In genomic region chr10:97371696-97372095, GRCh38 we compare ENCODE assay signal across 18 cellular contexts. TPM values are rescaled to one million over a fixed set of nuclear protein-coding genes. Genes with fewer than 3 reads are reported as not detected.
A peak's percentile ranks its signal among the peaks of the same experiment; 100 is the strongest.
DNase-seq lines count a peak whose midpoint lies in the region; ATAC-seq, FAIRE-seq and TF ChIP-seq lines count a peak whose summit lies in the region.
"Had no signal": no experiment of that assay in that cellular context is flagged by ENCODE, and none has a peak within 500 bp of the region (broad histone marks: within the 10 kb centered on the region; RNA-seq: fewer than 3 reads in every experiment).

No MANE protein-coding gene starts in this region.

- TF ChIP-seq RAD21 in A549 (conservative IDR thresholded peaks at IDR 0.05 in 1 of 2, IDR thresholded peaks at IDR 0.05 in 1 of 2), result no peak

- H3K27ac Mint-ChIP-seq in glutamatergic neuron (ENCODE audit: unreplicated experiment), result peak overlapping the region; percentile 100
- H3K27ac Mint-ChIP-seq: HFFc6 had no signal

- H3K4me1 ChIP-seq in A549 (no peaks in the 10 kb centered on the region), left lung (peaks cover 0 to 72% of the 10 kb centered on the region in 2 donors)

- FAIRE-seq in A549 (lab: Jason Lieb, UNC), result no peak
- FAIRE-seq: A204.1, RCC 7860 had no signal

- peak; percentile 3 to 4; a peak in 1 of 6 replicates for ATAC-seq in A549
- ATAC-seq in left lung, result no peak
- ATAC-seq: Right ventricle myocardium inferior had no signal

- POLR2A ChIA-PET in A549 (lab: Yijun Ruan, JAX), result no interaction called here

- peaks cover 15% of the 10 kb centered on the region for H3K4me1 Mint-ChIP-seq in glutamatergic neuron (ENCODE audit: low read depth, unreplicated experiment)

- H3K9me3 ChIP-seq in A549, result no peaks in the 10 kb centered on the region
- no peaks in the 10 kb centered on the region for H3K9me3 ChIP-seq in left lung

- TF ChIP-seq POLR2A in A549 (IDR thresholded peaks at IDR 0.05; ENCODE audit: low read length), result no peak

- H3K27me3 Mint-ChIP-seq in glutamatergic neuron (ENCODE audit: unreplicated experiment), result peaks cover 5% of the 10 kb centered on the region

- H3K9me3 Mint-ChIP-seq in glutamatergic neuron (ENCODE audit: unreplicated experiment), result peaks cover 15% of the 10 kb centered on the region
- H3K9me3 Mint-ChIP-seq: HFFc6 had no signal

- CTCF ChIA-PET in A549 (lab: Yijun Ruan, JAX), result interaction anchor here (1.8 to 2.0 kb wide), 2 partner anchors 12 to 93 kb away, joined by 6 to 9 read pairs; no protein-coding TSS in a partner anchor

- peaks cover 0 to 98% of the 10 kb centered on the region in 2 donors for H3K36me3 ChIP-seq in left lung

- TF ChIP-seq EP300 in A549 (IDR thresholded peaks at IDR 0.05), result no peak

- H3K4me2 ChIP-seq in A549, result no peak overlapping the region

- H3K27me3 ChIP-seq in left lung, result no peaks in the 10 kb centered on the region

- peak overlapping the region; percentile 68 for H3K4me3 Mint-ChIP-seq in glutamatergic neuron (ENCODE audit: unreplicated experiment)
- H3K4me3 Mint-ChIP-seq: HFFc6 had no signal

- H3K4me3 ChIP-seq in A549, result no peak overlapping the region
- no peak overlapping the region for H3K4me3 ChIP-seq in foreskin fibroblast (ENCODE audit: low read depth in 1 of 2, low read length in 2 of 2)
- H3K4me3 ChIP-seq in left lung, result no peak overlapping the region

- WGBS in A549 (ENCODE audit: missing lambda C conversion rate), result 98% methylated on average over 7 of the region's 7 CpGs

- intact Hi-C loops in left lung (cut with DNase I), result no loop called here

- DNase-seq in A549 (ENCODE audit: low read depth in 1 of 2, low spot score in 1 of 2), result no peak
- peak; percentile 53 for DNase-seq in D341Med (ENCODE audit: low spot score)
- DNase-seq in glutamatergic neuron, result peak; percentile 84
- DNase-seq in retina, result peak; percentile 31
- no peak for DNase-seq in foreskin fibroblast
- no peak for DNase-seq in left lung
- no peak for DNase-seq in GM10266 (ENCODE audit: extremely low spot score)
- DNase-seq: DND-41, H7, HFFc6, KG1, MV-4-11, NCI-H1436 treated with DMSO at 0.1 percent for 48 hours, NCI-H2029, NCI-H446 had no signal

- H3K27ac ChIP-seq in A549, result no peak overlapping the region
- H3K27ac ChIP-seq in left lung, result peak overlapping the region in 1 of 2 donors; percentile 88

- no peaks in the 10 kb centered on the region for H3K36me3 Mint-ChIP-seq in glutamatergic neuron (ENCODE audit: unreplicated experiment)

- TF ChIP-seq CTCF in A549 (IDR thresholded peaks at IDR 0.05) (no peak), glutamatergic neuron (IDR thresholded peaks at IDR 0.05; ENCODE audit: partially characterized antibody, unreplicated experiment) (no peak), foreskin fibroblast (IDR thresholded peaks at IDR 0.05; ENCODE audit: low read depth, low read length) (no peak), left lung (IDR thresholded peaks at IDR 0.05) (no peak), GM10266 (IDR thresholded peaks at IDR 0.05; ENCODE audit: control insufficient read depth, insufficient read depth, low read depth, missing control alignments) (no peak)

TF ChIP-seq in A549, 52 proteins besides CTCF, POLR2A, EP300 and RAD21:
- TF ChIP-seq CBX2 (IDR thresholded peaks at IDR 0.05; ENCODE audit: borderline replicate concordance, low read depth) (no peak), RCOR1 (IDR thresholded peaks at IDR 0.05; ENCODE audit: low read depth, low read length) (no peak), BHLHE40 (IDR thresholded peaks at IDR 0.05; ENCODE audit: low read depth, low read length) (no peak), HOXA7 (CRISPR knock-in tag; IDR thresholded peaks at IDR 0.05) (no peak), ZFP36 (IDR thresholded peaks at IDR 0.05; ENCODE audit: borderline replicate concordance, partially characterized antibody) (no peak), ZNF302 (CRISPR knock-in tag; IDR thresholded peaks at IDR 0.05) (no peak), CHD2 (IDR thresholded peaks at IDR 0.05; ENCODE audit: low read length, partially characterized antibody) (no peak), JUN (IDR thresholded peaks at IDR 0.05) (no peak), HOXB5 (CRISPR knock-in tag; IDR thresholded peaks at IDR 0.05) (no peak), MAFK (IDR thresholded peaks at IDR 0.05; ENCODE audit: partially characterized antibody) (no peak), RARB (CRISPR knock-in tag; IDR thresholded peaks at IDR 0.05) (no peak)

RNA-seq across cellular contexts. Expression of gene RRP12, which starts 29.4 kb away (rescaled TPM):
- polyA plus RNA-seq in A549 (2011; rRNA removed) (38.1 and 40.8 TPM in 2 replicates), A549 (2017; fragmentation: RNase III; extraction: RNeasy Plus Mini Kit Qiagen cat#74134 plus additional on column Dnase treatment) (37.0 to 43.9 TPM (median 37.9 TPM) in 3 replicates)
- 29.5 and 30.1 TPM in 2 replicates for polyA plus RNA-seq in A549 (2012; cell fraction: cytosol; rRNA removed)
- 110 and 127 TPM in 2 replicates for polyA plus RNA-seq in A549 (2012; cell fraction: nucleus; rRNA removed)
- 66.7 and 83.7 TPM in 2 replicates for polyA minus RNA-seq in A549 (2011; rRNA and poly(A)+ RNA removed)
- total RNA-seq in glutamatergic neuron (ENCODE audit: unreplicated experiment) (26.8 TPM), left lung (10 to 100 TPM; 21.2 to 40.4 TPM)

RNA-seq across cellular contexts. Expression of gene FRAT2, which starts 37.2 kb away (rescaled TPM):
- polyA plus RNA-seq in A549 (2011; rRNA removed) (4.1 and 4.4 TPM in 2 replicates), A549 (2017; fragmentation: RNase III; extraction: RNeasy Plus Mini Kit Qiagen cat#74134 plus additional on column Dnase treatment) (2.8 to 5.0 TPM (median 3.9 TPM) in 3 replicates)
- polyA plus RNA-seq in A549 (2012; cell fraction: cytosol; rRNA removed), result 5.6 and 7.8 TPM in 2 replicates
- 4.9 and 6.3 TPM in 2 replicates for polyA plus RNA-seq in A549 (2012; cell fraction: nucleus; rRNA removed)
- polyA minus RNA-seq in A549 (2011; rRNA and poly(A)+ RNA removed), result 3.3 and 3.6 TPM in 2 replicates
- total RNA-seq in glutamatergic neuron (ENCODE audit: unreplicated experiment) (15.9 TPM), left lung (10 to 100 TPM; 12.8 to 30.2 TPM)

RNA-seq across cellular contexts. Expression of gene FRAT1, which starts 52.6 kb away (rescaled TPM):
- polyA plus RNA-seq in A549 (2011; rRNA removed) (1.3 and 1.5 TPM in 2 replicates), A549 (2017; fragmentation: RNase III; extraction: RNeasy Plus Mini Kit Qiagen cat#74134 plus additional on column Dnase treatment) (1.2 to 2.3 TPM (median 2.0 TPM) in 3 replicates)
- polyA plus RNA-seq in A549 (2012; cell fraction: cytosol; rRNA removed), result 1.1 and 1.9 TPM in 2 replicates
- 1.5 and 2.2 TPM in 2 replicates for polyA plus RNA-seq in A549 (2012; cell fraction: nucleus; rRNA removed)
- polyA minus RNA-seq in A549 (2011; rRNA and poly(A)+ RNA removed), result 1.8 and 2.7 TPM in 2 replicates
- total RNA-seq in glutamatergic neuron (ENCODE audit: unreplicated experiment) (10.0 TPM), left lung (10 to 100 TPM in 1 of 2 donors, 1 to 10 TPM in 1; 5.2 to 10.8 TPM)

RNA-seq across cellular contexts. Expression of gene PGAM1, which starts 54.3 kb away (rescaled TPM):
- polyA plus RNA-seq in A549 (2011; rRNA removed), result 459 and 516 TPM in 2 replicates
- polyA plus RNA-seq in A549 (2012; cell fraction: cytosol; rRNA removed), result 497 and 598 TPM in 2 replicates
- 365 and 373 TPM in 2 replicates for polyA plus RNA-seq in A549 (2012; cell fraction: nucleus; rRNA removed)
- 516 to 557 TPM (median 525 TPM) in 3 replicates for polyA plus RNA-seq in A549 (2017; fragmentation: RNase III; extraction: RNeasy Plus Mini Kit Qiagen cat#74134 plus additional on column Dnase treatment)
- 361 and 374 TPM in 2 replicates for polyA minus RNA-seq in A549 (2011; rRNA and poly(A)+ RNA removed)
- total RNA-seq in glutamatergic neuron (ENCODE audit: unreplicated experiment), result 374 TPM
- total RNA-seq in left lung, result 100 to 1,000 TPM; 209 to 236 TPM

Comparison
In these comparisons a context has a peak if more than half of its experiments do, and no peak if none do; other contexts are left out.
1. DNase-seq: peak in D341Med (single experiment), glutamatergic neuron (single experiment) and retina (single experiment); none in A549 (0 of 2), foreskin fibroblast (0 of 2), left lung (0 of 2) and GM10266 (single experiment).